8 cellular contexts compared by ENCODE assay signal in genomic region chr7:151123485-151124204, GRCh38. TPM values are rescaled to one million over a fixed set of nuclear protein-coding genes. Genes with fewer than 3 reads are reported as not detected.
DNase-seq lines count a peak whose midpoint lies in the region; ATAC-seq and TF ChIP-seq lines count a peak whose summit lies in the region.

No MANE protein-coding gene starts in this region.

- WGBS in neuronal stem cell (ENCODE audit: extremely low coverage in 2 of 2, insufficient read length in 2 of 2, insufficient replicate concordance in 1 of 2), 2 donors: no CpG with 5 or more reads among the region's 40 CpGs

- H3K4me2 ChIP-seq in neuronal stem cell (ENCODE audit: insufficient read depth, low read length, poor library complexity, severe bottlenecking): no peak overlapping the region

- H3K36me3 ChIP-seq in Panc1 (ENCODE audit: control insufficient read depth, insufficient read depth, low read length): no peaks in the 10 kb centered on the region
- peaks cover 35 to 63% of the 10 kb centered on the region in 2 donors for H3K36me3 ChIP-seq in neuronal stem cell (replicated peaks in 1 of 2; ENCODE audit: control insufficient read depth in 2 of 2, insufficient read depth in 2 of 2, low read length in 2 of 2)

- DNase-seq in DMS 273 treated with DMSO at 0.1 percent for 48 hours (lab: John Stamatoyannopoulos, UW): peak; percentile 64
- DNase-seq in KG1 (lab: John Stamatoyannopoulos, UW): peak; percentile 19
- peak; percentile 78 for DNase-seq in Panc1 (ENCODE audit: low read depth, low spot score)
- peak; percentile 85 to 89 for DNase-seq in activated T-cell treated with anti-CD3 and anti-CD28 coated beads, Interleukin-2, amount 50 U/mL, for 48 hours
- peak; percentile 77 for DNase-seq in fibroblast of mammary gland (ENCODE audit: low read depth)
- peak; percentile 87 for DNase-seq in neuronal stem cell (ENCODE audit: low spot score)
- DNase-seq in substantia nigra (lab: John Stamatoyannopoulos, UW): peak in 48 of 49 donors; percentile 19 to 90 (median 74)

- H3K4me3 ChIP-seq in Panc1 (ENCODE audit: low read depth in 2 of 2, low read length in 2 of 2) (no peak overlapping the region), fibroblast of mammary gland (ENCODE audit: control insufficient read depth, low read depth, low read length) (no peak overlapping the region), neuronal stem cell (ENCODE audit: low read length in 2 of 2) (no peak overlapping the region)

- H3K9ac ChIP-seq in neuronal stem cell (ENCODE audit: low read depth, low read length, poor library complexity): no peak overlapping the region

- CTCF ChIA-PET in Panc1 (lab: Charles Lee): interaction anchor here (0.6 to 1.2 kb wide), 4 partner anchors 18 to 47 kb away, joined by 4 to 6 read pairs (median 5); no protein-coding TSS in a partner anchor

- H2BK5ac ChIP-seq in neuronal stem cell (ENCODE audit: low read length): no peak overlapping the region

- no peak overlapping the region for H3K4ac ChIP-seq in neuronal stem cell (ENCODE audit: low read length)

- peak; percentile 82 for ATAC-seq in GM21619 (IDR thresholded peaks at IDR 0.05; ENCODE audit: unreplicated experiment)
- peak; percentile 94 for ATAC-seq in Panc1

- peak overlapping the region; percentile 41 for H2BK12ac ChIP-seq in neuronal stem cell (ENCODE audit: low read length)

- TF ChIP-seq CTCF in Panc1 (IDR thresholded peaks at IDR 0.05): peak; percentile 99
- peak; percentile 97 for TF ChIP-seq CTCF in fibroblast of mammary gland (conservative IDR thresholded peaks at IDR 0.05; ENCODE audit: control insufficient read depth, insufficient read depth, low read depth, low read length)

- peak overlapping the region; percentile 88 for H2AK5ac ChIP-seq in neuronal stem cell (ENCODE audit: low read depth, low read length)

- H3K79me1 ChIP-seq in neuronal stem cell (ENCODE audit: low read depth, low read length): peaks cover 26% of the 10 kb centered on the region

- H3K4me1 ChIP-seq in Panc1 (ENCODE audit: control insufficient read depth, insufficient read depth, low read length) (no peaks in the 10 kb centered on the region), neuronal stem cell (ENCODE audit: control insufficient read depth in 2 of 2, insufficient read depth in 1 of 2, low read depth in 1 of 2, low read length in 2 of 2) (peaks cover 0 to 18% of the 10 kb centered on the region in 2 donors)

- intact Hi-C loops in Panc1 (cut with micrococcal nuclease; ENCODE audit: unreplicated experiment): loop anchor here (1.0 to 5.0 kb wide), 2 partner anchors 49 to 179 kb away; no protein-coding TSS in a partner anchor

- H3K14ac ChIP-seq in neuronal stem cell (ENCODE audit: low read length): no peak overlapping the region

- H3K23ac ChIP-seq in neuronal stem cell (ENCODE audit: low read depth, low read length, poor library complexity): peak overlapping the region; percentile 1

- no TSS peak for BruUV-seq in Panc1 (replicated peaks; lab: Mats Ljungman, UMichigan)

- H4K8ac ChIP-seq in neuronal stem cell (ENCODE audit: low read depth, low read length): no peak overlapping the region

- POLR2A ChIA-PET in Panc1 (lab: Charles Lee): interaction anchor here (0.5 kb wide), 1 partner anchor 61 kb away, joined by 8 read pairs; no protein-coding TSS in a partner anchor

- no peak overlapping the region for H2AFZ ChIP-seq in neuronal stem cell (ENCODE audit: low read length)

- no peak overlapping the region for H2BK15ac ChIP-seq in neuronal stem cell (ENCODE audit: low read length)

- H3K27ac ChIP-seq in Panc1 (ENCODE audit: low read length) (no peak overlapping the region), neuronal stem cell (replicated peaks; ENCODE audit: low read length) (peak overlapping the region; percentile 51), substantia nigra (ENCODE audit: low read depth, low read length, poor library complexity, severe bottlenecking) (no peak overlapping the region)

- H3K9me3 ChIP-seq in Panc1 (ENCODE audit: control insufficient read depth, insufficient read depth, low read depth, low read length) (no peaks in the 10 kb centered on the region), neuronal stem cell (replicated peaks in 1 of 2; ENCODE audit: control insufficient read depth in 2 of 2, insufficient read depth in 1 of 2, low read depth in 1 of 2, low read length in 2 of 2) (peaks cover 0 to 1% of the 10 kb centered on the region in 2 donors)

- peak overlapping the region; percentile 38 for H3K18ac ChIP-seq in neuronal stem cell (ENCODE audit: low read length)

- H3K27me3 ChIP-seq in Panc1 (ENCODE audit: control insufficient read depth, insufficient read depth, low read length) (no peaks in the 10 kb centered on the region), neuronal stem cell (ENCODE audit: control insufficient read depth in 3 of 3, insufficient read depth in 3 of 3, low read depth in 1 of 3, low read length in 3 of 3) (peaks cover 0 to 1% (median 0%) of the 10 kb centered on the region in 3 experiments)

- in situ Hi-C loops in Panc1 (cut with HindIII; ENCODE audit: low pct_unique_long_range_greater_than_20kb, low sequenced_read_pairs): no loop called here

- H2BK120ac ChIP-seq in neuronal stem cell (ENCODE audit: low read depth, low read length): no peak overlapping the region

- no peak overlapping the region for H4K91ac ChIP-seq in neuronal stem cell (ENCODE audit: low read depth, low read length, poor library complexity)

RNA-seq across cellular contexts. Expression of gene AGAP3, which starts 37.4 kb away (rescaled TPM):
- total RNA-seq in Panc1 (2021; ENCODE audit: unreplicated experiment): 103 TPM
- 93.3 TPM for polyA plus RNA-seq in Panc1 (2012; ENCODE audit: insufficient read length)
- 45.7 TPM for polyA plus RNA-seq in neuronal stem cell (2013, experiment 1 of 2)
- polyA plus RNA-seq in neuronal stem cell (2013, experiment 2 of 2): 45.5 TPM

RNA-seq across cellular contexts. Expression of gene TMUB1, which starts 40.4 kb away (rescaled TPM):
- total RNA-seq in Panc1 (2021; ENCODE audit: unreplicated experiment): 112 TPM
- polyA plus RNA-seq in Panc1 (2012; ENCODE audit: insufficient read length): 151 TPM
- polyA plus RNA-seq in neuronal stem cell (2013, experiment 1 of 2): 45.7 TPM
- 44.8 TPM for polyA plus RNA-seq in neuronal stem cell (2013, experiment 2 of 2)

RNA-seq across cellular contexts. Expression of gene FASTK, which starts 43.0 kb away (rescaled TPM):
- 95.0 TPM for total RNA-seq in Panc1 (2021; ENCODE audit: unreplicated experiment)
- polyA plus RNA-seq in Panc1 (2012; ENCODE audit: insufficient read length): 104 TPM
- 40.4 TPM for polyA plus RNA-seq in neuronal stem cell (2013, experiment 1 of 2)
- polyA plus RNA-seq in neuronal stem cell (2013, experiment 2 of 2): 40.8 TPM

RNA-seq across cellular contexts. Expression of gene GBX1, which starts 43.8 kb away (rescaled TPM):
- total RNA-seq in Panc1 (2021; ENCODE audit: unreplicated experiment): not detected
- not detected for polyA plus RNA-seq in Panc1 (2012; ENCODE audit: insufficient read length)
- polyA plus RNA-seq in neuronal stem cell (2013, experiment 1 of 2): 0.10 TPM
- polyA plus RNA-seq in neuronal stem cell (2013, experiment 2 of 2): 0.07 TPM

Comparison
In these comparisons a context has a peak if more than half of its experiments do, and no peak if none do; other contexts are left out.
1. DNase-seq: peak in every context shown above with its lines; median percentile 87 in activated T-cell treated with anti-CD3 and anti-CD28 coated beads, Interleukin-2, amount 50 U/mL, for 48 hours; 87 in neuronal stem cell; 78 in Panc1; 77 in fibroblast of mammary gland; 74 in substantia nigra; 64 in DMS 273 treated with DMSO at 0.1 percent for 48 hours; 19 in KG1.